8 cellular contexts compared by ENCODE assay signal in the genomic region with DNA sequence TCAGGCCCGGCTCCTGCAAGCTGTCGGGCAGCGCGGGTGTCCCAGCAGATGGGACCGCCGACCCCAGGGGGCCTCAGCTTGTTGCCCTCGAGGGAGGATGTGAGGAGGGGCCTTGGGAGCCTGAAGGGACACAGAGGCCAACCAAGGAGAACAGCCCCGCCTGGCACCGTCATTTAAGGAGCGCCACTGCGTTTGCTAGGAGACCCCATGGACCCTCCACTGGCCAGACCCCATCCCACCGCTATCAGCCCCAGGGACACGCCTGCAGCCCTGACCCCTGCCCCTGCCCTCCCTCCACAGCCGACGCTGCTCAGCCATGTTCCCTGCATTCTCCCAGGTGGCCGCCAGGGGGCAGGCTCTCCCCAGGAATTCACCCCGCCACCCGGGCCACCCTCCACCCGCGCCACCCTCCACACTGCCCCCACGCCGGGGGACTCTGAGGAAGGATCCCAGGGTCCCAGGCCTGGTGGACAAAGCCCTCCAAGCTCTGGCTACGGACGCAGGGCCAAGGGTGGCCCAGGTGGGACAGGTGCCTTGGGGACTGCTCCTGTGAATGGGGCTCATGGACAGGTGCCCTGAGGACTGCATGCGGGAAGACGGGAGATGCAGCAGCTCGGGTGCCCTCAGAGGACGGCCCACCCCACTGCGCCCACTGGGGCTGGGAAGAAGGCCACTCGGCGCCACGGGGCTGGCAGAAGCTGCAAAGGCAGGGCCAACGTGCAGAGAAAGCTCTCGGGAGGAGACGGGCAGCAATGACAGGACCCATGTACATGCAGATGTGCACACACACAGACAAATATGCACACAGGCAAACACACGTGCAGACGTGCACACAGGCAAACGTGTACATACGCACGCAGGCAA. TPM values are rescaled to one million over a fixed set of nuclear protein-coding genes. Genes with fewer than 3 reads are reported as not detected.
DNase-seq lines count a peak whose midpoint lies in the region; ATAC-seq and TF ChIP-seq lines count a peak whose summit lies in the region.

No MANE protein-coding gene starts in this region.

- peak; percentile 5 for DNase-seq in DMS79 treated with DMSO at 0.1 percent for 48 hours (lab: John Stamatoyannopoulos, UW)
- no peak for DNase-seq in DMS79 (lab: John Stamatoyannopoulos, UW)
- DNase-seq in NT2/D1 (ENCODE audit: low read depth, low spot score) = no peak
- DNase-seq in activated T-cell treated with anti-CD3 and anti-CD28 coated beads, Interleukin-2, amount 50 U/mL, for 72 hours = peak; percentile 72 to 85
- peak; percentile 27 for DNase-seq in fibroblast of the aortic adventitia (ENCODE audit: low read depth)
- peak; percentile 58 to 85 (median 79) for DNase-seq in ovary
- peak; percentile 42 to 75 for DNase-seq in tibial nerve (ENCODE audit: low spot score in 2 of 2)

- TF ChIP-seq POLR2A in ovary (IDR thresholded peaks at IDR 0.05) (no peak), tibial nerve (IDR thresholded peaks at IDR 0.05) (no peak)

- H3K27me3 Mint-ChIP-seq in activated T-cell treated with anti-CD3 and anti-CD28 coated beads, Interleukin-2, amount 50 U/mL, for 72 hours (ENCODE audit: low read depth) = no peaks in the 10 kb centered on the region

- peaks cover 60% of the 10 kb centered on the region for H3K36me3 ChIP-seq in NT2/D1 (ENCODE audit: insufficient read depth, insufficient read length, low read length)
- no peaks in the 10 kb centered on the region for H3K36me3 ChIP-seq in ovary
- H3K36me3 ChIP-seq in tibial nerve = peaks cover 0 to 52% (median 20%) of the 10 kb centered on the region in 3 donors

- no peaks in the 10 kb centered on the region for H3K27me3 ChIP-seq in NT2/D1 (ENCODE audit: insufficient read depth, insufficient read length)
- no peaks in the 10 kb centered on the region for H3K27me3 ChIP-seq in ovary
- no peaks in the 10 kb centered on the region for H3K27me3 ChIP-seq in tibial nerve

- WGBS in ovary, 3 donors = 33 to 55% (median 37%) methylated on average over 24 to 40 of the region's 40 CpGs
- WGBS in tibial nerve, 2 donors = 36% methylated on average over 33 to 37 of the region's 40 CpGs

- intact Hi-C loops in ovary (cut with DNase I) = loop anchor here (2.0 to 10.0 kb wide), 4 partner anchors 33 to 539 kb away; partner anchors contain the start of gene PIP5K1C (in 3 of the 4)

- no peaks in the 10 kb centered on the region for H3K9me3 Mint-ChIP-seq in activated T-cell treated with anti-CD3 and anti-CD28 coated beads, Interleukin-2, amount 50 U/mL, for 72 hours

- peak; percentile 81 to 83 for ATAC-seq in activated T-cell treated with anti-CD3 and anti-CD28 coated beads, Interleukin-2, amount 50 U/mL, for 72 hours (replicated peaks in 1 of 2)
- no peak for ATAC-seq in GM18907 (IDR thresholded peaks at IDR 0.05; ENCODE audit: unreplicated experiment)

- no peak overlapping the region for H3K4me3 Mint-ChIP-seq in activated T-cell treated with anti-CD3 and anti-CD28 coated beads, Interleukin-2, amount 50 U/mL, for 72 hours

- H3K36me3 Mint-ChIP-seq in activated T-cell treated with anti-CD3 and anti-CD28 coated beads, Interleukin-2, amount 50 U/mL, for 72 hours (ENCODE audit: insufficient read depth in 2 of 2) = peaks cover 0 to 4% of the 10 kb centered on the region in 2 donors

- H3K4me1 ChIP-seq in NT2/D1 (ENCODE audit: insufficient read depth, insufficient read length) = peaks cover 31% of the 10 kb centered on the region
- peaks cover 10% of the 10 kb centered on the region for H3K4me1 ChIP-seq in ovary (ENCODE audit: insufficient read depth)
- peaks cover 5 to 46% (median 27%) of the 10 kb centered on the region in 4 donors for H3K4me1 ChIP-seq in tibial nerve

- H3K27ac Mint-ChIP-seq in activated T-cell treated with anti-CD3 and anti-CD28 coated beads, Interleukin-2, amount 50 U/mL, for 72 hours = no peak overlapping the region

- peaks cover 10% of the 10 kb centered on the region for H3K4me1 Mint-ChIP-seq in activated T-cell treated with anti-CD3 and anti-CD28 coated beads, Interleukin-2, amount 50 U/mL, for 72 hours (ENCODE audit: low read depth)

- TF ChIP-seq EP300 in ovary (IDR thresholded peaks at IDR 0.05) (no peak), tibial nerve (IDR thresholded peaks at IDR 0.05) (peak in 1 of 2 donors; percentile 25)

- H3K4me3 ChIP-seq in NT2/D1 (ENCODE audit: insufficient read length, low read depth) (no peak overlapping the region), fibroblast of the aortic adventitia (ENCODE audit: low read depth, low read length) (no peak overlapping the region), ovary (no peak overlapping the region), tibial nerve (no peak overlapping the region)

- peak overlapping the region; percentile 72 for H3K9ac ChIP-seq in NT2/D1 (ENCODE audit: insufficient read length, low read depth)

- TF ChIP-seq CTCF in fibroblast of the aortic adventitia (IDR thresholded peaks at IDR 0.05; ENCODE audit: insufficient read depth, low read length) (peak; percentile 88), ovary (IDR thresholded peaks at IDR 0.05) (peak; percentile 78 to 97 (median 95)), tibial nerve (IDR thresholded peaks at IDR 0.05) (peak; percentile 91 to 99 (median 95))

- no peak overlapping the region for H3K27ac ChIP-seq in ovary
- H3K27ac ChIP-seq in tibial nerve = peak overlapping the region in 2 of 4 donors; percentile 38 to 64

- no peaks in the 10 kb centered on the region for H3K9me3 ChIP-seq in NT2/D1 (ENCODE audit: insufficient read depth, low read length)
- H3K9me3 ChIP-seq in ovary = no peaks in the 10 kb centered on the region
- H3K9me3 ChIP-seq in tibial nerve = no peaks in the 10 kb centered on the region

RNA-seq across cellular contexts. Expression of gene PIP5K1C, which starts 34.4 kb away (rescaled TPM):
- 10 to 100 TPM; 16.0 to 21.0 TPM for total RNA-seq in activated T-cell treated with anti-CD3 and anti-CD28 coated beads, Interleukin-2, amount 50 U/mL, for 72 hours
- total RNA-seq in fibroblast of the aortic adventitia (ENCODE audit: low replicate concordance) (12.8 and 32.2 TPM in 2 replicates), ovary (10 to 100 TPM; 11.3 to 41.7 (median 32.9) TPM), tibial nerve (10 to 100 TPM; 23.0 to 37.2 (median 24.9) TPM)
- polyA plus RNA-seq in ovary = 10 to 100 TPM in 1 of 2 donors, 1 to 10 TPM in 1; 6.0 to 23.3 TPM

RNA-seq across cellular contexts. Expression of gene CACTIN, which starts 39.3 kb away (rescaled TPM):
- 10 to 100 TPM; 24.4 to 31.2 TPM for total RNA-seq in activated T-cell treated with anti-CD3 and anti-CD28 coated beads, Interleukin-2, amount 50 U/mL, for 72 hours
- total RNA-seq in fibroblast of the aortic adventitia (ENCODE audit: low replicate concordance) = 15.7 and 21.3 TPM in 2 replicates
- 10 to 100 TPM; 19.2 to 39.1 (median 34.3) TPM for total RNA-seq in ovary
- 10 to 100 TPM in 1 of 2 donors, 1 to 10 TPM in 1; 2.7 to 28.8 TPM for polyA plus RNA-seq in ovary
- total RNA-seq in tibial nerve = 10 to 100 TPM; 22.9 to 59.1 (median 42.7) TPM

RNA-seq across cellular contexts. Expression of gene TJP3, which starts 42.3 kb away (rescaled TPM):
- 1 to 10 TPM; 1.7 to 5.8 TPM for total RNA-seq in activated T-cell treated with anti-CD3 and anti-CD28 coated beads, Interleukin-2, amount 50 U/mL, for 72 hours
- total RNA-seq in fibroblast of the aortic adventitia (ENCODE audit: low replicate concordance) = not detected in 2 replicates
- total RNA-seq in ovary = 10 to 100 TPM in 1 of 7 donors, 1 to 10 TPM in 3, under 1 TPM in 2, not detected in 1; 0.18 to 24.4 (median 3.0) TPM
- under 1 TPM in 1 of 2 donors, not detected in 1; 0.46 TPM for polyA plus RNA-seq in ovary
- total RNA-seq in tibial nerve = under 1 TPM in 3 of 4 donors, not detected in 1; 0.21 to 0.90 (median 0.22) TPM

RNA-seq across cellular contexts. Expression of gene TBXA2R, which starts 59.2 kb away (rescaled TPM):
- 1 to 10 TPM; 1.5 to 2.9 TPM for total RNA-seq in activated T-cell treated with anti-CD3 and anti-CD28 coated beads, Interleukin-2, amount 50 U/mL, for 72 hours
- total RNA-seq in fibroblast of the aortic adventitia (ENCODE audit: low replicate concordance) (0.49 and 5.0 TPM in 2 replicates), ovary (1 to 10 TPM; 1.1 to 3.7 (median 1.8) TPM), tibial nerve (10 to 100 TPM in 1 of 4 donors, 1 to 10 TPM in 3; 4.4 to 11.4 (median 7.2) TPM)
- 1 to 10 TPM; 1.3 to 1.5 TPM for polyA plus RNA-seq in ovary

Comparison
In these comparisons a context has a peak if more than half of its experiments do, and no peak if none do; other contexts are left out.
1. DNase-seq: peak in DMS79 treated with DMSO at 0.1 percent for 48 hours (single experiment), activated T-cell treated with anti-CD3 and anti-CD28 coated beads, Interleukin-2, amount 50 U/mL, for 72 hours (2 of 2), fibroblast of the aortic adventitia (single experiment), ovary (5 of 5) and tibial nerve (2 of 2); none in DMS79 (single experiment) and NT2/D1 (single experiment).
2. Peak in every context shown above with its lines, with median percentiles within 50 percentile points of each other: CTCF ChIP-seq.